Comparison of ENCODE assay signal across 1 cellular context in the genomic region with DNA sequence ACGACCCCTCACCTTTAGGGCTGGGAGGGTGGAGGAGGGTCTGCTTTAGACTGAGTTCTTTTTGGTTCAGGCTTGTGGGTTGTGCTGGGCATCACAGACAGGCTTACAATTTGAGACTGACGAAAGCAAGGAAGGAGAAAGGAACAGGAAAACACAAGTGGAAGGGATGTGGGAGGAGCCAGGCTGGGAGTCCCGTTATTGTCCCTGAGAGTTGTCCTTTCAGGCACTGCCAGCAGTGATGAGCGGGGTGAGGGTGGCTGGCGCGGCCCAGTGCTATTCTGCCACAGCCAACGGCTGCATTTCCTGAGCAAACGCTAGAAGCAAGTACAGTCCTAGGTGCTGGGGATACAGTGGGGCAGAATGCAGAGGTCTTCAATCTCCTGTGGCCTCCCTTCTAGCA.
TF ChIP-seq lines count a peak whose summit lies in the region.

No MANE protein-coding gene starts in this region.

TF ChIP-seq in HepG2, 621 proteins besides CTCF, POLR2A, EP300 and RAD21:
- TF ChIP-seq, protein P1, sequence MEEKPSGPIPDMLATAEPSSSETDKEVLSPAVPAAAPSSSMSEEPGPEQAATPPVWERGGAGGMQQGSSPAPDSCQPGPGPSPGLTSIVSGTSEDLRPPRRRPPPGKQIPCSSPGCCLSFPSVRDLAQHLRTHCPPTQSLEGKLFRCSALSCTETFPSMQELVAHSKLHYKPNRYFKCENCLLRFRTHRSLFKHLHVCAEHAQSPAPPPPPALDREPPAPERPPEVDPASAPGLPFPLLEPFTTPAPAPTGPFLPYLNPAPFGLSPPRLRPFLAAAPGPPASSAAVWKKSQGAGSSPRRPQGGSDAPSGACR (CRISPR knock-in tag; IDR thresholded peaks at IDR 0.05) = no peak
- TF ChIP-seq SALL1 (CRISPR knock-in tag; IDR thresholded peaks at IDR 0.05) (no peak), ADNP (CRISPR knock-in tag; IDR thresholded peaks at IDR 0.05) (no peak), ZSCAN31 (CRISPR knock-in tag; IDR thresholded peaks at IDR 0.05; ENCODE audit: low read depth) (no peak), CAMTA2 (CRISPR knock-in tag; IDR thresholded peaks at IDR 0.05; ENCODE audit: borderline replicate concordance) (no peak), DNMT1 (CRISPR knock-in tag; IDR thresholded peaks at IDR 0.05) (no peak), KDM2A (CRISPR knock-in tag; IDR thresholded peaks at IDR 0.05; ENCODE audit: borderline replicate concordance, low read depth) (no peak), HNF4A (CRISPR knock-in tag; IDR thresholded peaks at IDR 0.05) (no peak), ZNF510 (CRISPR knock-in tag; IDR thresholded peaks at IDR 0.05; ENCODE audit: low read depth) (no peak), HNRNPLL (IDR thresholded peaks at IDR 0.05; ENCODE audit: low read depth, low read length, poor library complexity, severe bottlenecking) (no peak), ZNF556 (CRISPR knock-in tag; IDR thresholded peaks at IDR 0.05; ENCODE audit: borderline replicate concordance) (no peak), RFX3 (CRISPR knock-in tag; IDR thresholded peaks at IDR 0.05) (no peak)
- TF ChIP-seq, protein P2, sequence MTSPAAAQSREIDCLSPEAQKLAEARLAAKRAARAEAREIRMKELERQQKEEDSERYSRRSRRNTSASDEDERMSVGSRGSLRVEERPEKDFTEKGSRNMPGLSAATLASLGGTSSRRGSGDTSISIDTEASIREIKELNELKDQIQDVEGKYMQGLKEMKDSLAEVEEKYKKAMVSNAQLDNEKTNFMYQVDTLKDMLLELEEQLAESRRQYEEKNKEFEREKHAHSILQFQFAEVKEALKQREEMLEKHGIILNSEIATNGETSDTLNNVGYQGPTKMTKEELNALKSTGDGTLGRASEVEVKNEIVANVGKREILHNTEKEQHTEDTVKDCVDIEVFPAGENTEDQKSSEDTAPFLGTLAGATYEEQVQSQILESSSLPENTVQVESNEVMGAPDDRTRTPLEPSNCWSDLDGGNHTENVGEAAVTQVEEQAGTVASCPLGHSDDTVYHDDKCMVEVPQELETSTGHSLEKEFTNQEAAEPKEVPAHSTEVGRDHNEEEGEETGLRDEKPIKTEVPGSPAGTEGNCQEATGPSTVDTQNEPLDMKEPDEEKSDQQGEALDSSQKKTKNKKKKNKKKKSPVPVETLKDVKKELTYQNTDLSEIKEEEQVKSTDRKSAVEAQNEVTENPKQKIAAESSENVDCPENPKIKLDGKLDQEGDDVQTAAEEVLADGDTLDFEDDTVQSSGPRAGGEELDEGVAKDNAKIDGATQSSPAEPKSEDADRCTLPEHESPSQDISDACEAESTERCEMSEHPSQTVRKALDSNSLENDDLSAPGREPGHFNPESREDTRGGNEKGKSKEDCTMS (CRISPR knock-in tag; conservative IDR thresholded peaks at IDR 0.05) = no peak
- TF ChIP-seq, protein P3, sequence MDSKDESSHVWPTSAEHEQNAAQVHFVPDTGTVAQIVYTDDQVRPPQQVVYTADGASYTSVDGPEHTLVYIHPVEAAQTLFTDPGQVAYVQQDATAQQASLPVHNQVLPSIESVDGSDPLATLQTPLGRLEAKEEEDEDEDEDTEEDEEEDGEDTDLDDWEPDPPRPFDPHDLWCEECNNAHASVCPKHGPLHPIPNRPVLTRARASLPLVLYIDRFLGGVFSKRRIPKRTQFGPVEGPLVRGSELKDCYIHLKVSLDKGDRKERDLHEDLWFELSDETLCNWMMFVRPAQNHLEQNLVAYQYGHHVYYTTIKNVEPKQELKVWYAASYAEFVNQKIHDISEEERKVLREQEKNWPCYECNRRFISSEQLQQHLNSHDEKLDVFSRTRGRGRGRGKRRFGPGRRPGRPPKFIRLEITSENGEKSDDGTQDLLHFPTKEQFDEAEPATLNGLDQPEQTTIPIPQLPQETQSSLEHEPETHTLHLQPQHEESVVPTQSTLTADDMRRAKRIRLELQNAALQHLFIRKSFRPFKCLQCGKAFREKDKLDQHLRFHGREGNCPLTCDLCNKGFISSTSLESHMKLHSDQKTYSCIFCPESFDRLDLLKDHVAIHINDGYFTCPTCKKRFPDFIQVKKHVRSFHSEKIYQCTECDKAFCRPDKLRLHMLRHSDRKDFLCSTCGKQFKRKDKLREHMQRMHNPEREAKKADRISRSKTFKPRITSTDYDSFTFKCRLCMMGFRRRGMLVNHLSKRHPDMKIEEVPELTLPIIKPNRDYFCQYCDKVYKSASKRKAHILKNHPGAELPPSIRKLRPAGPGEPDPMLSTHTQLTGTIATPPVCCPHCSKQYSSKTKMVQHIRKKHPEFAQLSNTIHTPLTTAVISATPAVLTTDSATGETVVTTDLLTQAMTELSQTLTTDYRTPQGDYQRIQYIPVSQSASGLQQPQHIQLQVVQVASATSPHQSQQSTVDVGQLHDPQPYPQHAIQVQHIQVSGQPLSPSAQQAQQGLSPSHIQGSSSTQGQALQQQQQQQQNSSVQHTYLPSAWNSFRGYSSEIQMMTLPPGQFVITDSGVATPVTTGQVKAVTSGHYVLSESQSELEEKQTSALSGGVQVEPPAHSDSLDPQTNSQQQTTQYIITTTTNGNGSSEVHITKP (CRISPR knock-in tag; IDR thresholded peaks at IDR 0.05; ENCODE audit: low read depth) = no peak
- TF ChIP-seq, protein P4, sequence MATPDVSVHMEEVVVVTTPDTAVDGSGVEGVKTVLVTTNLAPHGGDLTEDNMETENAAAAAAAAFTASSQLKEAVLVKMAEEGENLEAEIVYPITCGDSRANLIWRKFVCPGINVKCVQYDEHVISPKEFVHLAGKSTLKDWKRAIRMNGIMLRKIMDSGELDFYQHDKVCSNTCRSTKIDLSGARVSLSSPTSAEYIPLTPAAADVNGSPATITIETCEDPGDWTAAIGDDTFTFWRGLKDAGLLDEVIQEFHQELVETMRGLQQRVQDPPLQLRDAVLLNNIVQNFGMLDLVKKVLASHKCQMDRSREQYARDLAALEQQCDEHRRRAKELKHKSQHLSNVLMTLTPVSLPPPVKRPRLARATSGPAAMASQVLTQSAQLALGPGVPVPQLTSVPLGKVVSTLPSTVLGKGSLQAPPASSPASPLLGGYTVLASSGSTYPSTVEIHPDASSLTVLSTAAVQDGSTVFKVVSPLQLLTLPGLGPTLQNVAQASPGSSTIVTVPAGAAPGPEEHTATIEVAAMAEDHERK (CRISPR knock-in tag; IDR thresholded peaks at IDR 0.05; ENCODE audit: low read depth) = no peak
- TF ChIP-seq, protein P5, sequence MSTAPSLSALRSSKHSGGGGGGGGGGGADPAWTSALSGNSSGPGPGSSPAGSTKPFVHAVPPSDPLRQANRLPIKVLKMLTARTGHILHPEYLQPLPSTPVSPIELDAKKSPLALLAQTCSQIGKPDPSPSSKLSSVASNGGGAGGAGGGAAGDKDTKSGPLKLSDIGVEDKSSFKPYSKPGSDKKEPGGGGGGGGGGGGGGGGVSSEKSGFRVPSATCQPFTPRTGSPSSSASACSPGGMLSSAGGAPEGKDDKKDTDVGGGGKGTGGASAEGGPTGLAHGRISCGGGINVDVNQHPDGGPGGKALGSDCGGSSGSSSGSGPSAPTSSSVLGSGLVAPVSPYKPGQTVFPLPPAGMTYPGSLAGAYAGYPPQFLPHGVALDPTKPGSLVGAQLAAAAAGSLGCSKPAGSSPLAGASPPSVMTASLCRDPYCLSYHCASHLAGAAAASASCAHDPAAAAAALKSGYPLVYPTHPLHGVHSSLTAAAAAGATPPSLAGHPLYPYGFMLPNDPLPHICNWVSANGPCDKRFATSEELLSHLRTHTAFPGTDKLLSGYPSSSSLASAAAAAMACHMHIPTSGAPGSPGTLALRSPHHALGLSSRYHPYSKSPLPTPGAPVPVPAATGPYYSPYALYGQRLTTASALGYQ (CRISPR knock-in tag; IDR thresholded peaks at IDR 0.05) = no peak
- TF ChIP-seq, protein P6, sequence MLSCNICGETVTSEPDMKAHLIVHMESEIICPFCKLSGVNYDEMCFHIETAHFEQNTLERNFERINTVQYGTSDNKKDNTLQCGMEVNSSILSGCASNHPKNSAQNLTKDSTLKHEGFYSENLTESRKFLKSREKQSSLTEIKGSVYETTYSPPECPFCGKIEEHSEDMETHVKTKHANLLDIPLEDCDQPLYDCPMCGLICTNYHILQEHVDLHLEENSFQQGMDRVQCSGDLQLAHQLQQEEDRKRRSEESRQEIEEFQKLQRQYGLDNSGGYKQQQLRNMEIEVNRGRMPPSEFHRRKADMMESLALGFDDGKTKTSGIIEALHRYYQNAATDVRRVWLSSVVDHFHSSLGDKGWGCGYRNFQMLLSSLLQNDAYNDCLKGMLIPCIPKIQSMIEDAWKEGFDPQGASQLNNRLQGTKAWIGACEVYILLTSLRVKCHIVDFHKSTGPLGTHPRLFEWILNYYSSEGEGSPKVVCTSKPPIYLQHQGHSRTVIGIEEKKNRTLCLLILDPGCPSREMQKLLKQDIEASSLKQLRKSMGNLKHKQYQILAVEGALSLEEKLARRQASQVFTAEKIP (CRISPR knock-in tag; IDR thresholded peaks at IDR 0.05; ENCODE audit: borderline replicate concordance) = no peak
- TF ChIP-seq, protein P7, sequence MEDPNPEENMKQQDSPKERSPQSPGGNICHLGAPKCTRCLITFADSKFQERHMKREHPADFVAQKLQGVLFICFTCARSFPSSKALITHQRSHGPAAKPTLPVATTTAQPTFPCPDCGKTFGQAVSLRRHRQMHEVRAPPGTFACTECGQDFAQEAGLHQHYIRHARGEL (CRISPR knock-in tag; IDR thresholded peaks at IDR 0.05) = no peak
TF ChIP-seq in HepG2: peak in this region for 0.
